Comparison of ENCODE assay signal across 23 cellular contexts in genomic region chr17:82765357-82765756, GRCh38. TPM values are rescaled to one million over a fixed set of nuclear protein-coding genes. Genes with fewer than 3 reads are reported as not detected.
A peak's percentile ranks its signal among the peaks of the same experiment; 100 is the strongest.
DNase-seq lines count a peak whose midpoint lies in the region; ATAC-seq, FAIRE-seq and TF ChIP-seq lines count a peak whose summit lies in the region.
"Had no signal": no experiment of that assay in that cellular context is flagged by ENCODE, and none has a peak within 500 bp of the region (broad histone marks: within the 10 kb centered on the region; RNA-seq: fewer than 3 reads in every experiment).

No MANE protein-coding gene starts in this region.

- H3K27ac Mint-ChIP-seq in astrocyte (ENCODE audit: unreplicated experiment) = peak overlapping the region; percentile 10
- H3K27ac Mint-ChIP-seq: CD4-positive, CD25-positive, alpha-beta regulatory T cell had no signal

- H3K27ac ChIP-seq in heart left ventricle (peak overlapping the region in 3 of 12 donors; percentile 25 to 54 (median 36)), astrocyte (ENCODE audit: low read depth, low read length) (no peak overlapping the region), lower lobe of right lung (no peak overlapping the region), testis (no peak overlapping the region)
- H3K27ac ChIP-seq: KMS-11 had no signal

- H3K79me2 ChIP-seq in astrocyte (ENCODE audit: insufficient read depth, low read length) = peaks cover 9% of the 10 kb centered on the region

- H3K9me3 ChIP-seq in heart left ventricle (no peaks in the 10 kb centered on the region), astrocyte (ENCODE audit: insufficient read depth, low read depth, low read length) (no peaks in the 10 kb centered on the region), lower lobe of right lung (no peaks in the 10 kb centered on the region), testis (no peaks in the 10 kb centered on the region)
- H3K9me3 ChIP-seq: BE2C, Caco-2 had no signal

- intact Hi-C loops in heart left ventricle (cut with DNase I) = loop anchor here in 8 of 10 donors (5.0 to 10.0 kb wide), 6 partner anchors 88 to 413 kb away; partner anchors contain the start of gene TEX19 (in 2 of the 8)
- intact Hi-C loops in Right ventricle myocardium inferior (cut with DNase I) = no loop called here
- intact Hi-C loops in lower lobe of right lung (cut with DNase I) = no loop called here
- intact Hi-C loops in testis (cut with DNase I; ENCODE audit: low total_unique reads) = no loop called here

- H3K4me1 Mint-ChIP-seq in astrocyte (ENCODE audit: low read depth, unreplicated experiment) = no peaks in the 10 kb centered on the region

- ATAC-seq in heart left ventricle = peak; percentile 32 to 62 (median 54)
- ATAC-seq in Right ventricle myocardium inferior = no peak
- no peak for ATAC-seq in lower lobe of right lung
- ATAC-seq in GM21786 (IDR thresholded peaks at IDR 0.05; ENCODE audit: unreplicated experiment) = no peak
- ATAC-seq: PC-3 had no signal

- no peaks in the 10 kb centered on the region for H3K27me3 Mint-ChIP-seq in astrocyte (ENCODE audit: low read depth, unreplicated experiment)
- H3K27me3 Mint-ChIP-seq: CD4-positive, CD25-positive, alpha-beta regulatory T cell had no signal

- no peak for TF ChIP-seq CTCF in heart left ventricle (IDR thresholded peaks at IDR 0.05)
- TF ChIP-seq CTCF in astrocyte (IDR thresholded peaks at IDR 0.05; ENCODE audit: insufficient read depth, low read depth, low read length) = no peak
- TF ChIP-seq CTCF in lower lobe of right lung (IDR thresholded peaks at IDR 0.05) = no peak
- TF ChIP-seq CTCF in testis (IDR thresholded peaks at IDR 0.05) = no peak

- H3K36me3 ChIP-seq in heart left ventricle = peaks cover 0 to 78% (median 62%) of the 10 kb centered on the region in 9 donors
- peaks cover 9% of the 10 kb centered on the region for H3K36me3 ChIP-seq in astrocyte (ENCODE audit: insufficient read depth, low read length)
- peaks cover 62% of the 10 kb centered on the region for H3K36me3 ChIP-seq in lower lobe of right lung
- H3K36me3 ChIP-seq in testis (ENCODE audit: low read depth, missing control alignments) = no peaks in the 10 kb centered on the region

- no peak overlapping the region for H3K4me2 ChIP-seq in astrocyte (ENCODE audit: low read length)
- H3K4me2 ChIP-seq: KMS-11 had no signal

- TF ChIP-seq POLR2A in heart left ventricle (IDR thresholded peaks at IDR 0.05) (no peak), testis (IDR thresholded peaks at IDR 0.05) (no peak)

- H3K36me3 Mint-ChIP-seq in astrocyte (ENCODE audit: low read depth, unreplicated experiment) = peaks cover 16% of the 10 kb centered on the region

- no peak overlapping the region for H3K9ac ChIP-seq in astrocyte (ENCODE audit: low read length)
- H3K9ac ChIP-seq: KMS-11 had no signal

- no peak for FAIRE-seq in astrocyte (lab: Jason Lieb, UNC)
- FAIRE-seq: A204.1 had no signal

- H3K4me3 ChIP-seq in heart left ventricle (no peak overlapping the region), astrocyte (ENCODE audit: insufficient read depth, low read depth, low read length) (no peak overlapping the region), lower lobe of right lung (no peak overlapping the region), testis (no peak overlapping the region)

- no peak overlapping the region for H2AFZ ChIP-seq in astrocyte (ENCODE audit: low read depth, low read length)

- H3K4me1 ChIP-seq in heart left ventricle = peaks cover 0 to 5% (median 0%) of the 10 kb centered on the region in 12 donors
- no peaks in the 10 kb centered on the region for H3K4me1 ChIP-seq in astrocyte (ENCODE audit: insufficient read depth, low read length)
- H3K4me1 ChIP-seq in lower lobe of right lung = no peaks in the 10 kb centered on the region
- H3K4me1 ChIP-seq in testis = peaks cover 5% of the 10 kb centered on the region
- H3K4me1 ChIP-seq: BE2C, Caco-2 had no signal

- H3K27me3 ChIP-seq in heart left ventricle (no peaks in the 10 kb centered on the region), astrocyte (ENCODE audit: insufficient read depth, low read length) (no peaks in the 10 kb centered on the region), lower lobe of right lung (ENCODE audit: low read depth) (no peaks in the 10 kb centered on the region), testis (no peaks in the 10 kb centered on the region)
- H3K27me3 ChIP-seq: BE2C had no signal

- peaks cover 7% of the 10 kb centered on the region for H4K20me1 ChIP-seq in astrocyte (ENCODE audit: insufficient read depth, low read length)

- 40 to 75% (median 69%) methylated on average over 13 to 14 of the region's 14 CpGs for WGBS in heart left ventricle, 4 donors
- 43 to 69% methylated on average over 12 to 14 of the region's 14 CpGs for WGBS in testis, 2 donors

- DNase-seq in heart left ventricle = no peak
- no peak for DNase-seq in Right ventricle myocardium inferior (ENCODE audit: missing footprints)
- DNase-seq in astrocyte (ENCODE audit: low read depth) = no peak
- DNase-seq in lower lobe of right lung = peak; percentile 25
- DNase-seq in testis = peak; percentile 80
- DNase-seq in stimulated activated CD8-positive, alpha-beta memory T cell treated with anti-CD3 and anti-CD28 coated beads, Interleukin-4, amount 100 ng/mL, for 48 hours = no peak
- DNase-seq in NCI-H1436 (lab: John Stamatoyannopoulos, UW) = no peak
- DNase-seq: BE2C; Caco-2; CD4-positive, CD25-positive, alpha-beta regulatory T cell; GF-D8; MV-4-11; NCI-H1417 treated with DMSO at 0.1 percent for 48 hours; NCI-H1930; NCI-H345; NCI-H524 treated with DMSO at 0.1 percent for 48 hours; PC-3; RPMI8226 had no signal

- H3K9me3 Mint-ChIP-seq in astrocyte (ENCODE audit: unreplicated experiment) = no peaks in the 10 kb centered on the region
- H3K9me3 Mint-ChIP-seq: CD4-positive, CD25-positive, alpha-beta regulatory T cell had no signal

- no peak overlapping the region for H3K4me3 Mint-ChIP-seq in astrocyte (ENCODE audit: unreplicated experiment)

RNA-seq across cellular contexts. Expression of gene TBCD, which starts 13.5 kb away (rescaled TPM):
- 10 to 100 TPM; 36.9 to 98.4 (median 54.9) TPM for total RNA-seq in heart left ventricle
- 10 to 100 TPM; 60.9 to 81.6 TPM for polyA plus RNA-seq in heart left ventricle
- 43.4 TPM for total RNA-seq in Right ventricle myocardium inferior
- total RNA-seq in astrocyte = 31.8 and 35.6 TPM in 2 replicates
- 84.8 TPM for total RNA-seq in lower lobe of right lung
- total RNA-seq in testis = 100 to 1,000 TPM; 115 to 128 TPM
- 81.2 TPM for polyA plus RNA-seq in testis (ENCODE audit: insufficient read depth, low read depth, low replicate concordance)

RNA-seq across cellular contexts. Expression of gene FN3K, which starts 29.9 kb away (rescaled TPM):
- total RNA-seq in heart left ventricle (100 to 1,000 TPM in 3 of 9 donors, 10 to 100 TPM in 6; 15.5 to 121 (median 69.4) TPM), Right ventricle myocardium inferior (78.3 TPM), astrocyte (4.0 and 4.1 TPM in 2 replicates), lower lobe of right lung (27.9 TPM), testis (10 to 100 TPM; 29.7 to 31.7 TPM)
- polyA plus RNA-seq in heart left ventricle (100 to 1,000 TPM in 1 of 2 donors, 10 to 100 TPM in 1; 44.7 to 102 TPM), testis (ENCODE audit: insufficient read depth, low read depth, low replicate concordance) (12.4 TPM)
- total RNA-seq: Daoy, H4 had no signal

RNA-seq across cellular contexts. Expression of gene FN3KRP, which starts 48.9 kb away (rescaled TPM):
- total RNA-seq in heart left ventricle (10 to 100 TPM in 7 of 9 donors, 1 to 10 TPM in 2; 6.8 to 20.3 (median 15.8) TPM), Right ventricle myocardium inferior (13.0 TPM), astrocyte (14.8 and 15.4 TPM in 2 replicates), lower lobe of right lung (28.1 TPM), testis (10 to 100 TPM; 26.9 to 29.3 TPM)
- polyA plus RNA-seq in heart left ventricle (10 to 100 TPM; 11.5 to 23.1 TPM), testis (ENCODE audit: insufficient read depth, low read depth, low replicate concordance) (30.2 TPM)

Comparison
In these comparisons a context has a peak if more than half of its experiments do, and no peak if none do; other contexts are left out.
1. ATAC-seq: peak in heart left ventricle (4 of 4); none in Right ventricle myocardium inferior (single experiment), lower lobe of right lung (0 of 2) and GM21786 (single experiment).
2. intact Hi-C loops: an anchor here in heart left ventricle (5.0 to 10.0 kb wide); none called in Right ventricle myocardium inferior, lower lobe of right lung and testis.
3. DNase-seq: peak in lower lobe of right lung (single experiment) and testis (single experiment); none in heart left ventricle (0 of 5), Right ventricle myocardium inferior (single experiment), astrocyte (single experiment), stimulated activated CD8-positive, alpha-beta memory T cell treated with anti-CD3 and anti-CD28 coated beads, Interleukin-4, amount 100 ng/mL, for 48 hours (single experiment) and NCI-H1436 (single experiment).